20 cellular contexts compared by ENCODE assay signal in the genomic region with DNA sequence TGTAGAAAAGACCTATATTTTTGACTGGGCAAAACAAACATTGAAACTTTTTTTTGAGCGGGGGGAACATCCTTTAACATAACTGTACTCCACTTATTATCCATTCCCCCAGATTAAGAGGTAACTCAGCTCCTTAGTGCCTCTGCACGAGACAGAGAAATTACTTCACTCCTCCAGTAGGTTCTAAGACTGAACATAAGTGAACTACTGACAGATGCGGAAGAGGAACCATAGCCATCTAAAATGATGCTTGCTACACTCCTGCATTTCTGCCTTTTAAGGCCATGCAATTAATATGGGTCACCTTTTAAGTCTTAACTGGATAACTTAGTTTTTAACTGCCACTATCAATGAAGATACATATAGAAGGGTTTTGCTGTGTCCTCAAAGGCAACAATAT. TPM values are rescaled to one million over a fixed set of nuclear protein-coding genes. Genes with fewer than 3 reads are reported as not detected.
DNase-seq lines count a peak whose midpoint lies in the region; ATAC-seq and TF ChIP-seq lines count a peak whose summit lies in the region.
"Had no signal": no experiment of that assay in that cellular context is flagged by ENCODE, and none has a peak within 500 bp of the region (broad histone marks: within the 10 kb centered on the region; RNA-seq: fewer than 3 reads in every experiment).

No MANE protein-coding gene starts in this region.

- H2AFZ ChIP-seq in GM23248: no peak overlapping the region

- peaks cover 81% of the 10 kb centered on the region for H3K4me1 ChIP-seq in GM23248 (ENCODE audit: insufficient read depth)

- H4K20me1 ChIP-seq in GM23248 (ENCODE audit: insufficient read depth): peaks cover 4% of the 10 kb centered on the region; the same call in 1 of the 2 replicates

- H3K79me2 ChIP-seq in GM23248 (ENCODE audit: insufficient read depth): peaks cover 43% of the 10 kb centered on the region

- H3K4me1 Mint-ChIP-seq in CD14-positive monocyte (peaks cover 59% of the 10 kb centered on the region), nephron progenitor cell (no peaks in the 10 kb centered on the region)
- peaks cover 30% of the 10 kb centered on the region for H3K4me1 Mint-ChIP-seq in activated naive CD8-positive, alpha-beta T cell treated with anti-CD3 and anti-CD28 coated beads for 36 hours

- 86 to 88% methylated on average over 3 of the region's 3 CpGs for WGBS in GM23248 (ENCODE audit: low coverage in 1 of 2, low lambda C conversion rate in 2 of 2, missing lambda C conversion rate in 2 of 2), 2 experiments

- H3K4me3 ChIP-seq in GM23248: 0 out of 2 replicates have a peak overlapping the region, but pooled peaks have one; percentile 1
- H3K4me3 ChIP-seq: prostate gland, spleen had no signal

- H3K36me3 ChIP-seq in GM23248 (ENCODE audit: low read depth): peaks cover 25% of the 10 kb centered on the region
- H3K36me3 ChIP-seq: prostate gland had no signal

- H3K36me3 Mint-ChIP-seq in CD14-positive monocyte: peaks cover 21 to 51% of the 10 kb centered on the region in 2 donors
- peaks cover 12% of the 10 kb centered on the region for H3K36me3 Mint-ChIP-seq in activated naive CD8-positive, alpha-beta T cell treated with anti-CD3 and anti-CD28 coated beads for 36 hours
- H3K36me3 Mint-ChIP-seq in nephron progenitor cell (ENCODE audit: low read depth): peaks cover 53% of the 10 kb centered on the region

- intact Hi-C loops in CD14-positive monocyte (cut with micrococcal nuclease): loop anchor here in 1 of 2 donors (5.0 kb wide), 1 partner anchor 36 kb away; a partner anchor contains a TSS

- H3K9me3 Mint-ChIP-seq in CD14-positive monocyte: no peaks in the 10 kb centered on the region
- H3K9me3 Mint-ChIP-seq in activated naive CD8-positive, alpha-beta T cell treated with anti-CD3 and anti-CD28 coated beads for 36 hours: no peaks in the 10 kb centered on the region
- H3K9me3 Mint-ChIP-seq in nephron progenitor cell: no peaks in the 10 kb centered on the region
- H3K9me3 Mint-ChIP-seq: activated B cell treated with CpG ODN at 0.5 μM for 24 hours; central memory CD8-positive, alpha-beta T cell had no signal

- no peak overlapping the region for H3K4me3 Mint-ChIP-seq in CD14-positive monocyte
- no peak overlapping the region for H3K4me3 Mint-ChIP-seq in activated naive CD8-positive, alpha-beta T cell treated with anti-CD3 and anti-CD28 coated beads for 36 hours
- H3K4me3 Mint-ChIP-seq in nephron progenitor cell: no peak overlapping the region
- H3K4me3 Mint-ChIP-seq: activated B cell treated with CpG ODN at 0.5 μM for 24 hours; central memory CD8-positive, alpha-beta T cell had no signal

- H3K27me3 Mint-ChIP-seq in CD14-positive monocyte (ENCODE audit: low read depth in 3 of 3) (no peaks in the 10 kb centered on the region), nephron progenitor cell (ENCODE audit: low read depth, poor library complexity) (no peaks in the 10 kb centered on the region)
- no peaks in the 10 kb centered on the region for H3K27me3 Mint-ChIP-seq in activated naive CD8-positive, alpha-beta T cell treated with anti-CD3 and anti-CD28 coated beads for 36 hours
- H3K27me3 Mint-ChIP-seq: activated B cell treated with CpG ODN at 0.5 μM for 24 hours; central memory CD8-positive, alpha-beta T cell had no signal

- H3K27ac Mint-ChIP-seq in CD14-positive monocyte (peak overlapping the region; percentile 88 to 95 (median 93)), nephron progenitor cell (peak overlapping the region; percentile 48)
- peak overlapping the region; percentile 36 for H3K27ac Mint-ChIP-seq in activated naive CD8-positive, alpha-beta T cell treated with anti-CD3 and anti-CD28 coated beads for 36 hours
- H3K27ac Mint-ChIP-seq: activated B cell treated with CpG ODN at 0.5 μM for 24 hours had no signal

- DNase-seq in CD14-positive monocyte (ENCODE audit: low spot score): no peak
- no peak for DNase-seq in GM23248
- DNase-seq in activated naive CD8-positive, alpha-beta T cell treated with anti-CD3 and anti-CD28 coated beads for 36 hours: no peak
- no peak for DNase-seq in nephron progenitor cell
- no peak for DNase-seq in AG20443 (ENCODE audit: low spot score)
- DNase-seq in HCEC 1CT: no peak
- no peak for DNase-seq in DMS114 treated with DMSO at 0.1 percent for 48 hours (lab: John Stamatoyannopoulos, UW; ENCODE audit: unreplicated experiment)
- DNase-seq: activated B cell treated with CpG ODN at 0.5 μM for 24 hours; activated effector memory CD4-positive, alpha-beta T cell treated with Interleukin-2 at 50 U/mL for 16 hours; C1 segment of cervical spinal cord; effector CD8-positive, alpha-beta T cell; glutamatergic neuron; NCI-H1694; SIG-M5; spleen had no signal

- TF ChIP-seq CTCF in CD14-positive monocyte (IDR thresholded peaks at IDR 0.05): no peak
- TF ChIP-seq CTCF in nephron progenitor cell (IDR thresholded peaks at IDR 0.05): no peak

- H3K4me2 ChIP-seq in GM23248 (ENCODE audit: unreplicated experiment): peak overlapping the region; percentile 79

- H3K27me3 ChIP-seq in GM23248 (replicated peaks; ENCODE audit: insufficient read depth): no peaks in the 10 kb centered on the region
- H3K27me3 ChIP-seq: spleen had no signal

- H3K9me3 ChIP-seq in GM23248 (ENCODE audit: low read depth): no peaks in the 10 kb centered on the region
- H3K9me3 ChIP-seq: prostate gland, spleen had no signal

- peaks cover 100% of the 10 kb centered on the region for H3F3A ChIP-seq in GM23248 (ENCODE audit: insufficient read depth)

- no peak for ATAC-seq in GM21390 (IDR thresholded peaks at IDR 0.05; ENCODE audit: unreplicated experiment)

- in situ Hi-C loops in GM23248 (cut with MboI): no loop called here

- 0 out of 2 replicates have a peak overlapping the region, but pooled peaks have one; percentile 4 for H3K9ac ChIP-seq in GM23248

- peak overlapping the region; percentile 68 for H3K27ac ChIP-seq in GM23248

- no peaks in the 10 kb centered on the region for H3K9me2 ChIP-seq in GM23248 (ENCODE audit: insufficient read depth)

RNA-seq across cellular contexts. Expression of a gene that starts 9.5 kb away (rescaled TPM):
- not detected for polyA plus RNA-seq in CD14-positive monocyte
- total RNA-seq in GM23248 (2014; rRNA removed; shearing (Covaris generic)): not detected in 2 replicates
- not detected in 2 replicates for polyA plus RNA-seq in GM23248 (2016; fragmentation: Nextera tagmentation; extraction: Ambion mirVana)
- total RNA-seq in activated naive CD8-positive, alpha-beta T cell treated with anti-CD3 and anti-CD28 coated beads for 36 hours: not detected
- total RNA-seq: activated B cell treated with CpG ODN at 0.5 μM for 24 hours, liver, M059J, prostate gland, spleen had no signal
- polyA plus RNA-seq: liver, spleen had no signal

RNA-seq across cellular contexts. Expression of a gene that starts 37.8 kb away (rescaled TPM):
- polyA plus RNA-seq in CD14-positive monocyte: 10 to 100 TPM in 1 of 2 donors, 1 to 10 TPM in 1; 8.7 to 13.7 TPM
- 30.9 and 31.6 TPM in 2 replicates for total RNA-seq in GM23248 (2014; rRNA removed; shearing (Covaris generic))
- 4.8 and 5.2 TPM in 2 replicates for polyA plus RNA-seq in GM23248 (2016; fragmentation: Nextera tagmentation; extraction: Ambion mirVana)
- total RNA-seq in activated naive CD8-positive, alpha-beta T cell treated with anti-CD3 and anti-CD28 coated beads for 36 hours: 10 to 100 TPM; 65.6 to 67.2 TPM

Comparison
In these comparisons a context has a peak if more than half of its experiments do, and no peak if none do; other contexts are left out.
1. H3K27ac Mint-ChIP-seq: peak in every context shown above with its lines; median percentile 93 in CD14-positive monocyte; 48 in nephron progenitor cell; 36 in activated naive CD8-positive, alpha-beta T cell treated with anti-CD3 and anti-CD28 coated beads for 36 hours.